10 cellular contexts compared by ENCODE assay signal in the genomic region with DNA sequence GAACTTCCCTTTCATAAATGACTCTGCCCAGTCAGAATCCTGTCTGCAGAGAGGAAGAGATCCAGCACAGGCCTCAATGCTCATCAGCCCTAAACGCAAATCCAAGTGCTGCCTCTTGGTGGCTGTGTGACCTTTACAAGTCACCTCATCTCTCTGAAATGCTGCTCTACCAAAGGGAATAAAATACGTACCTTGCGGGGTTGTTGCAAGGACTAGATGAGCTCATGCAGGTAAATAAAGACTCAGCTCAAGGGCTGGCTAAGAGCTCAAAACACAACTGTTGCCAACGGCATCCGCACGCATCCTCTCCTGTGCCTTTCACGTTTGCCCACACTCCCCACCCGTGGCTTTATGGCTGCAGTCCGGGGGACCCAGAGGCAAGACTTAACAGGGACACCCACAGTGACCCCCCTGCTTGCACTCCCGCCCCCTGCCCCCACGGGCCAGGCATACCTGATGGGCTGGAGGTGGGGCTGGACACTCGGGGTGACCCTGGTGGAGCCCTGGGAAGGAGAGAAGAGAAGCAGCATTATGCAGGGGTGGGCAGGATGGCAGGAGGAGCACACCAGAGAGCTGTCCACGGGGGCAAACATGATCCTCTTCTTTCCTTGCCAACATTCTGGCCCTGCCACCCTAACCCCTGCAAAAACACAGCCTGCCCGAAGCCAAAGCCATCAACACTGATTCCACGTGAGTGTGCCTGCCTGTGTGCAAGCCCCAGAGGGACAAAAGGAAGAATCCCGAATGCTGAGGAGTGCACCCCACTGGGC.
DNase-seq lines count a peak whose midpoint lies in the region; ATAC-seq and TF ChIP-seq lines count a peak whose summit lies in the region.
"Had no signal": no experiment of that assay in that cellular context is flagged by ENCODE, and none has a peak within 500 bp of the region (broad histone marks: within the 10 kb centered on the region; RNA-seq: fewer than 3 reads in every experiment).

No MANE protein-coding gene starts in this region.

- H3K27me3 ChIP-seq in Peyer's patch (no peaks in the 10 kb centered on the region), right cardiac atrium (ENCODE audit: control insufficient read depth, insufficient read depth) (no peaks in the 10 kb centered on the region), thyroid gland (no peaks in the 10 kb centered on the region)

- H3K4me1 ChIP-seq in Peyer's patch: peaks cover 0 to 60% (median 2%) of the 10 kb centered on the region in 4 donors
- H3K4me1 ChIP-seq in right cardiac atrium (ENCODE audit: control insufficient read depth, insufficient read depth, low read length): peaks cover 69% of the 10 kb centered on the region
- peaks cover 84 to 85% of the 10 kb centered on the region in 2 donors for H3K4me1 ChIP-seq in thyroid gland

- no peak for ATAC-seq in right cardiac atrium

- DNase-seq in NCI-H1092 treated with DMSO at 0.1 percent for 48 hours (lab: John Stamatoyannopoulos, UW) (peak; percentile 3), NCI-H1092 (lab: John Stamatoyannopoulos, UW) (no peak), Peyer's patch (no peak), right cardiac atrium (peak in 1 of 3 donors; percentile 69), thyroid gland (no peak), erythroblast (lab: John Stamatoyannopoulos, UW) (no peak), RPMI8226 (no peak), C1 segment of cervical spinal cord (lab: John Stamatoyannopoulos, UW) (no peak)
- DNase-seq: NCI-H2227 treated with DMSO at 0.1 percent for 48 hours had no signal

- H3K27ac ChIP-seq in Peyer's patch (peak overlapping the region in 3 of 4 donors; percentile 7 to 92 (median 52)), right cardiac atrium (ENCODE audit: low read length) (peak overlapping the region; percentile 88), thyroid gland (peak overlapping the region; percentile 96 to 100 (median 98))
- H3K27ac ChIP-seq: VCaP had no signal

- TF ChIP-seq CTCF in Peyer's patch (IDR thresholded peaks at IDR 0.05) (no peak), thyroid gland (IDR thresholded peaks at IDR 0.05) (no peak)

- intact Hi-C loops in right cardiac atrium (cut with DNase I): loop anchor here in 2 of 4 donors (5.0 kb wide), 2 partner anchors 37 to 42 kb away; no protein-coding TSS in a partner anchor
- intact Hi-C loops in thyroid gland (cut with DNase I): no loop called here

- no peak for TF ChIP-seq POLR2A in Peyer's patch (IDR thresholded peaks at IDR 0.05)
- TF ChIP-seq POLR2A in thyroid gland (IDR thresholded peaks at IDR 0.05): no peak
- no peak for TF ChIP-seq POLR2A in erythroblast (IDR thresholded peaks at IDR 0.05; ENCODE audit: low read length)

- H3K4me3 ChIP-seq in Peyer's patch: no peak overlapping the region
- H3K4me3 ChIP-seq in right cardiac atrium (ENCODE audit: low read length): no peak overlapping the region
- no peak overlapping the region for H3K4me3 ChIP-seq in thyroid gland (replicated peaks in 1 of 3)

- 66% methylated on average over 16 of the region's 16 CpGs for WGBS in right cardiac atrium
- 68 to 79% methylated on average over 15 to 16 of the region's 16 CpGs for WGBS in thyroid gland, 2 donors

- H3K36me3 ChIP-seq in Peyer's patch: peaks cover 0 to 26% (median 0%) of the 10 kb centered on the region in 3 donors
- peaks cover 13 to 23% of the 10 kb centered on the region in 2 donors for H3K36me3 ChIP-seq in thyroid gland

- no peaks in the 10 kb centered on the region for H3K9me3 ChIP-seq in Peyer's patch
- H3K9me3 ChIP-seq in right cardiac atrium (ENCODE audit: control insufficient read depth, low read length): no peaks in the 10 kb centered on the region
- H3K9me3 ChIP-seq in thyroid gland: no peaks in the 10 kb centered on the region
